13 cellular contexts compared by ENCODE assay signal in genomic region chr18:58263733-58264469, GRCh38.
A peak's percentile ranks its signal among the peaks of the same experiment; 100 is the strongest.
DNase-seq lines count a peak whose midpoint lies in the region; ATAC-seq, FAIRE-seq and TF ChIP-seq lines count a peak whose summit lies in the region.
"Had no signal": no experiment of that assay in that cellular context is flagged by ENCODE, and none has a peak within 500 bp of the region (broad histone marks: within the 10 kb centered on the region; RNA-seq: fewer than 3 reads in every experiment).

No MANE protein-coding gene starts in this region.

- peak overlapping the region; percentile 78 for H3K27ac Mint-ChIP-seq in stimulated activated memory B cell treated with anti-CD40 and anti-IgM and Interleukin-4, amounts not matched to agents 10 μg/mL and 1 μg/mL and 100 μg/mL, for 72 hours
- no peak overlapping the region for H3K27ac Mint-ChIP-seq in nephron progenitor cell
- H3K27ac Mint-ChIP-seq: activated CD4-positive, alpha-beta T cell treated with anti-CD3 and anti-CD28 coated beads, Interleukin-2, amount 10 ng/mL, durations not matched to agents 24 days and 14 days had no signal

- peaks cover under 1% of the 10 kb centered on the region for H3K4me1 ChIP-seq in IMR-90 (ENCODE audit: control insufficient read depth, insufficient read depth, low read length)
- peaks cover 52% of the 10 kb centered on the region for H3K4me1 ChIP-seq in keratinocyte (ENCODE audit: control insufficient read depth, extremely low read depth, insufficient read depth, low read length)
- H3K4me1 ChIP-seq in vagina: peaks cover 1% of the 10 kb centered on the region
- H3K4me1 ChIP-seq: parathyroid adenoma had no signal

- 95% methylated on average over 4 of the region's 5 CpGs; no CpG with 5 or more reads in 1 of the 2 experiments for whole genome bisulfite sequencing in IMR-90 (ENCODE audit: extremely low coverage in 2 of 2, insufficient read length in 1 of 2), 2 experiments

- no peak overlapping the region for H3K4ac ChIP-seq in IMR-90 (ENCODE audit: low read depth, low read length)

- H3K9me3 Mint-ChIP-seq in stimulated activated memory B cell treated with anti-CD40 and anti-IgM and Interleukin-4, amounts not matched to agents 10 μg/mL and 1 μg/mL and 100 μg/mL, for 72 hours: no peaks in the 10 kb centered on the region
- H3K9me3 Mint-ChIP-seq in nephron progenitor cell: no peaks in the 10 kb centered on the region
- H3K9me3 Mint-ChIP-seq: activated CD4-positive, alpha-beta T cell treated with anti-CD3 and anti-CD28 coated beads, Interleukin-2, amount 10 ng/mL, durations not matched to agents 24 days and 14 days had no signal

- no peak overlapping the region for H3K4me2 ChIP-seq in IMR-90 (ENCODE audit: low read depth, low read length)
- H3K4me2 ChIP-seq in keratinocyte (ENCODE audit: control insufficient read depth, extremely low read depth, insufficient read depth, low read depth, low read length): peak overlapping the region; percentile 92

- no peak overlapping the region for H3K23ac ChIP-seq in IMR-90 (ENCODE audit: low read depth, low read length)

- TF ChIP-seq CTCF in IMR-90 (conservative IDR thresholded peaks at IDR 0.05; ENCODE audit: low read depth, low read length): no peak
- TF ChIP-seq CTCF in astrocyte of the spinal cord (IDR thresholded peaks at IDR 0.05; ENCODE audit: low read depth, low read length): no peak
- no peak for TF ChIP-seq CTCF in keratinocyte (optimal IDR thresholded peaks at IDR 0.05 in 1 of 3, IDR thresholded peaks at IDR 0.05 in 1 of 3, conservative IDR thresholded peaks at IDR 0.05 in 1 of 3; ENCODE audit: extremely low read depth in 1 of 3, insufficient read depth in 2 of 3, low read length in 3 of 3)
- TF ChIP-seq CTCF in vagina (IDR thresholded peaks at IDR 0.05): no peak
- no peak for TF ChIP-seq CTCF in nephron progenitor cell (IDR thresholded peaks at IDR 0.05)

- no peak overlapping the region for H4K5ac ChIP-seq in IMR-90 (ENCODE audit: low read depth, low read length)

- dilution Hi-C loops in IMR-90 (cut with HindIII; ENCODE audit: low sequenced_read_pairs, unreplicated experiment): no loop called here
- dilution Hi-C loops in keratinocyte (cut with MboI; ENCODE audit: extremely low pct_ligation_motif_present, low sequenced_read_pairs): no loop called here

- peaks cover 75% of the 10 kb centered on the region for H3K79me2 ChIP-seq in keratinocyte (ENCODE audit: control insufficient read depth, insufficient read depth, low read length)

- H4K91ac ChIP-seq in IMR-90 (ENCODE audit: insufficient read depth, low read depth, low read length): no peak overlapping the region

- H3K4me3 Mint-ChIP-seq in stimulated activated memory B cell treated with anti-CD40 and anti-IgM and Interleukin-4, amounts not matched to agents 10 μg/mL and 1 μg/mL and 100 μg/mL, for 72 hours: peak overlapping the region; percentile 45
- H3K4me3 Mint-ChIP-seq in nephron progenitor cell: no peak overlapping the region
- H3K4me3 Mint-ChIP-seq: activated CD4-positive, alpha-beta T cell treated with anti-CD3 and anti-CD28 coated beads, Interleukin-2, amount 10 ng/mL, durations not matched to agents 24 days and 14 days had no signal

- no peak overlapping the region for H3K9ac ChIP-seq in IMR-90 (ENCODE audit: low read depth, low read length)
- H3K9ac ChIP-seq in keratinocyte (ENCODE audit: control insufficient read depth, extremely low read depth, insufficient read depth, low read length): peak overlapping the region; percentile 62
- H3K9ac ChIP-seq: parathyroid adenoma had no signal

- CTCF ChIA-PET in IMR-90 (lab: Yijun Ruan, JAX): interaction anchor here (0.9 kb wide), 1 partner anchor 23 kb away, joined by 5 read pairs; no protein-coding TSS in a partner anchor

- peaks cover 20% of the 10 kb centered on the region for H3K4me1 Mint-ChIP-seq in stimulated activated memory B cell treated with anti-CD40 and anti-IgM and Interleukin-4, amounts not matched to agents 10 μg/mL and 1 μg/mL and 100 μg/mL, for 72 hours
- peaks cover 18% of the 10 kb centered on the region for H3K4me1 Mint-ChIP-seq in nephron progenitor cell

- H2BK15ac ChIP-seq in IMR-90 (ENCODE audit: low read depth, low read length): no peak overlapping the region

- no peaks in the 10 kb centered on the region for H3K36me3 ChIP-seq in IMR-90 (ENCODE audit: control insufficient read depth, insufficient read depth, low read length)
- H3K36me3 ChIP-seq in keratinocyte (ENCODE audit: control insufficient read depth in 2 of 2, extremely low read depth in 1 of 2, insufficient read depth in 2 of 2, low read length in 2 of 2): peaks cover 1 to 7% of the 10 kb centered on the region in 2 experiments
- no peaks in the 10 kb centered on the region for H3K36me3 ChIP-seq in vagina

- H2BK120ac ChIP-seq in IMR-90 (ENCODE audit: low read depth, low read length): no peak overlapping the region

- no peak overlapping the region for H2AFZ ChIP-seq in IMR-90 (replicated peaks; ENCODE audit: low read length, poor library complexity)
- H2AFZ ChIP-seq in keratinocyte (ENCODE audit: control insufficient read depth, low read length): no peak overlapping the region
- H2AFZ ChIP-seq: parathyroid adenoma had no signal

- H3K27me3 Mint-ChIP-seq in stimulated activated memory B cell treated with anti-CD40 and anti-IgM and Interleukin-4, amounts not matched to agents 10 μg/mL and 1 μg/mL and 100 μg/mL, for 72 hours: no peaks in the 10 kb centered on the region
- H3K27me3 Mint-ChIP-seq in nephron progenitor cell (ENCODE audit: low read depth, poor library complexity): no peaks in the 10 kb centered on the region

- H4K20me1 ChIP-seq in IMR-90 (ENCODE audit: insufficient read depth, low read length) (no peaks in the 10 kb centered on the region), keratinocyte (ENCODE audit: control insufficient read depth, extremely low read depth, insufficient read depth, low read length) (no peaks in the 10 kb centered on the region)

- H3K36me3 Mint-ChIP-seq in stimulated activated memory B cell treated with anti-CD40 and anti-IgM and Interleukin-4, amounts not matched to agents 10 μg/mL and 1 μg/mL and 100 μg/mL, for 72 hours: no peaks in the 10 kb centered on the region
- no peaks in the 10 kb centered on the region for H3K36me3 Mint-ChIP-seq in nephron progenitor cell (ENCODE audit: low read depth)

- no peak overlapping the region for H2AK9ac ChIP-seq in IMR-90 (replicated peaks; ENCODE audit: low read depth, low read length, poor library complexity)

- BruUV-seq in IMR-90 (replicated peaks; lab: Mats Ljungman, UMichigan): no TSS peak

- intact Hi-C loops in IMR-90 (cut with micrococcal nuclease) (no loop called here), vagina (cut with DNase I) (no loop called here)

- FAIRE-seq in keratinocyte (lab: Jason Lieb, UNC): no peak

- no peak overlapping the region for H3K56ac ChIP-seq in IMR-90 (ENCODE audit: extremely low read depth, insufficient read depth, low read length)

- H3K4me3 ChIP-seq in IMR-90 (ENCODE audit: insufficient read depth, low read depth, low read length) (no peak overlapping the region), astrocyte of the spinal cord (ENCODE audit: low read depth, low read length) (no peak overlapping the region), keratinocyte (ENCODE audit: control insufficient read depth in 2 of 3, extremely low read depth in 1 of 3, insufficient read depth in 2 of 3, low read depth in 1 of 3, low read length in 3 of 3) (peak overlapping the region in 2 of 3 experiments; percentile 1 to 31), vagina (no peak overlapping the region)

- H3K79me1 ChIP-seq in IMR-90 (ENCODE audit: low read depth in 1 of 2, low read length in 2 of 2): no peaks in the 10 kb centered on the region

- H2BK20ac ChIP-seq in IMR-90 (ENCODE audit: low read depth, low read length): no peak overlapping the region

- no peak overlapping the region for H2BK5ac ChIP-seq in IMR-90 (ENCODE audit: low read depth, low read length, poor library complexity, severe bottlenecking)

- peak; percentile 21 for DNase-seq in IMR-90
- peak; percentile 39 for DNase-seq in astrocyte of the spinal cord (ENCODE audit: low read depth, low spot score)
- no peak for DNase-seq in keratinocyte (ENCODE audit: low read depth, low spot score)
- DNase-seq in amniotic stem cell (lab: John Stamatoyannopoulos, UW): no peak
- no peak for DNase-seq in vagina (ENCODE audit: extremely low spot score in 2 of 2)
- DNase-seq in nephron progenitor cell: no peak
- no peak for DNase-seq in A172 (ENCODE audit: low spot score)
- DNase-seq: activated CD4-positive, alpha-beta T cell treated with anti-CD3 and anti-CD28 coated beads, Interleukin-2, amount 10 ng/mL, durations not matched to agents 24 days and 14 days; NCI-H146; stimulated activated CD4-positive, alpha-beta T cell treated with anti-CD3 and anti-CD28 coated beads, Interleukin-2, amount 100 ng/mL, for 48 hours; T-helper 1 cell had no signal

- H3K18ac ChIP-seq in IMR-90 (ENCODE audit: low read depth, low read length): no peak overlapping the region

- H3K9me1 ChIP-seq in IMR-90 (ENCODE audit: insufficient read depth, low read length): 0 out of 2 replicates have a peak, but pooled peaks cover 8% of the 10 kb centered on the region
- peaks cover 3% of the 10 kb centered on the region for H3K9me1 ChIP-seq in keratinocyte (ENCODE audit: control insufficient read depth, extremely low read depth, insufficient read depth, low read length)

- H4K8ac ChIP-seq in IMR-90 (ENCODE audit: low read depth in 2 of 2, low read length in 2 of 2): no peak overlapping the region

- in situ Hi-C loops in IMR-90 (cut with MboI; ENCODE audit: low sequenced_read_pairs) (no loop called here), astrocyte of the spinal cord (cut with HindIII; ENCODE audit: low sequenced_read_pairs) (no loop called here)

- no peak overlapping the region for H3K14ac ChIP-seq in IMR-90 (replicated peaks; ENCODE audit: low read depth, low read length)

- ATAC-seq in IMR-90 (ENCODE audit: low read depth): no peak; the same call in 1 of the 2 replicates
- ATAC-seq in stimulated activated memory B cell treated with anti-CD40 and anti-IgM and Interleukin-4, amounts not matched to agents 10 μg/mL and 1 μg/mL and 100 μg/mL, for 72 hours: no peak

- no peak overlapping the region for H2AK5ac ChIP-seq in IMR-90 (ENCODE audit: low read depth, low read length)

- TF ChIP-seq POLR2A in IMR-90 (IDR thresholded peaks at IDR 0.05; ENCODE audit: low read depth, low read length) (no peak), vagina (IDR thresholded peaks at IDR 0.05) (no peak)

- H3K9me3 ChIP-seq in IMR-90 (ENCODE audit: control insufficient read depth, insufficient read depth, low read length): no peaks in the 10 kb centered on the region
- no peaks in the 10 kb centered on the region for H3K9me3 ChIP-seq in keratinocyte (ENCODE audit: control insufficient read depth, low read depth, low read length)
- no peaks in the 10 kb centered on the region for H3K9me3 ChIP-seq in vagina

- no peaks in the 10 kb centered on the region for H3K27me3 ChIP-seq in IMR-90 (ENCODE audit: control insufficient read depth, insufficient read depth, low read length)
- H3K27me3 ChIP-seq in keratinocyte (ENCODE audit: control insufficient read depth, extremely low read depth, insufficient read depth, low read length): no peaks in the 10 kb centered on the region
- H3K27me3 ChIP-seq in vagina: no peaks in the 10 kb centered on the region

- no peak for TF ChIP-seq RAD21 in IMR-90 (IDR thresholded peaks at IDR 0.05; ENCODE audit: low read length)

- H3K27ac ChIP-seq in IMR-90 (ENCODE audit: insufficient read depth, low read length): no peak overlapping the region
- H3K27ac ChIP-seq in keratinocyte (ENCODE audit: control insufficient read depth, insufficient read depth, low read length): peak overlapping the region; percentile 68
- no peak overlapping the region for H3K27ac ChIP-seq in vagina
- H3K27ac ChIP-seq: parathyroid adenoma had no signal

- POLR2A ChIA-PET in IMR-90 (lab: Charles Lee; ENCODE audit: unreplicated experiment): no interaction called here

Comparison
In these comparisons a context has a peak if more than half of its experiments do, and no peak if none do; other contexts are left out.
1. DNase-seq: peak in IMR-90 (single experiment) and astrocyte of the spinal cord (single experiment); none in keratinocyte (single experiment), amniotic stem cell (single experiment), vagina (0 of 2), nephron progenitor cell (single experiment) and A172 (single experiment).
2. H3K4me3 ChIP-seq: peak in keratinocyte (2 of 3); none in IMR-90 (single experiment), astrocyte of the spinal cord (single experiment) and vagina (0 of 2).